ENCODE assay signal across 34 cellular contexts in the genomic region with DNA sequence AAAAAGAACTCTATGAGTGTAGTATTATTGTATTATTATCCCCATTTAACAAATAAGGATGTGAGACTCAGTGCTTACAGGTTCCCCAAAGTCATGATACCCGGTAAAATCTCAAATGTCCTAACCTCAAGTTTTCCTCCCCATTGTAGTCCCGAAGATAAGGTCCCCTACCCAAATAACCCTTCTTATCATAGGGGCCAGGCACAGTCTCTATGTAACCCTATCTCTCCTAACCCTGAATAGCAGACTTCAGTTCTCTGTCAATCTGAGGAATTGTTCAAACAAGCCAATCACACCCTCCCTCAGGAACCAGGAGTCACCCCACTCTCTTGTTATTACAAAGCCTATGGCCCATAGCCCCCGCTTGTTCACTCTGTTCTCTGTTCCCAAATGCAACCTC. TPM values are rescaled to one million over a fixed set of nuclear protein-coding genes. Genes with fewer than 3 reads are reported as not detected.
"Had no signal": no experiment of that assay in that cellular context is flagged by ENCODE, and none has a peak within 500 bp of the region (broad histone marks: within the 10 kb centered on the region; RNA-seq: fewer than 3 reads in every experiment).

No MANE protein-coding gene starts in this region.

- H3K4me3 Mint-ChIP-seq: activated CD4-positive, alpha-beta memory T cell treated with anti-CD3 and anti-CD28 coated beads for 36 hours; activated CD4-positive, alpha-beta T cell treated with anti-CD3 and anti-CD28 coated beads for 36 hours; activated CD4-positive, alpha-beta T cell treated with anti-CD3 and anti-CD28 coated beads, Interleukin-2, amount 10 ng/mL, durations not matched to agents 24 days and 14 days; activated CD8-positive, alpha-beta memory T cell treated with anti-CD3 and anti-CD28 coated beads, Interleukin-2, amount 10 ng/mL, durations not matched to agents 7 days and 5 days; activated CD8-positive, alpha-beta T cell treated with anti-CD3 and anti-CD28 coated beads, Interleukin-2, amount 10 ng/mL, durations not matched to agents 7 days and 5 days; activated naive CD8-positive, alpha-beta T cell; activated T-helper 1 cell treated with anti-CD3 and anti-CD28 coated beads, Interleukin-12 subunit alpha, Interleukin-12 subunit beta, Interleukin-2, Interleukin-4 antibody, amounts not matched to agents 30 ng/mL and 10 ng/mL and 1 ng/mL, durations not matched to agents 14 hours and 24 hours and 36 hours; effector memory CD8-positive, alpha-beta T cell; T-helper 17 cell; T-helper 2 cell treated with Interferon-gamma antibody and Interleukin-4, amounts not matched to agents 5 μg/mL and 100 μg/mL, for 36 hours had no signal

- DNase-seq: activated CD4-positive, alpha-beta memory T cell treated with anti-CD3 and anti-CD28 coated beads for 36 hours; activated CD4-positive, alpha-beta T cell treated with anti-CD3 and anti-CD28 coated beads for 36 hours; activated CD4-positive, alpha-beta T cell treated with anti-CD3 and anti-CD28 coated beads, Interleukin-2, amount 10 ng/mL, durations not matched to agents 24 days and 14 days; activated CD4-positive, CD25-positive, alpha-beta regulatory T cell; activated CD4-positive, CD25-positive, alpha-beta regulatory T cell treated with anti-CD3 and anti-CD28 coated beads, Interleukin-2, amount 50 U/mL, for 72 hours; activated CD8-positive, alpha-beta memory T cell treated with anti-CD3 and anti-CD28 coated beads, Interleukin-2, amount 10 ng/mL, durations not matched to agents 7 days and 5 days; activated CD8-positive, alpha-beta memory T cell treated with anti-CD3 and anti-CD28 coated beads, Interleukin-2, amount 50 U/mL, for 4 hours; activated CD8-positive, alpha-beta T cell treated with anti-CD3 and anti-CD28 coated beads, Interleukin-2, amount 10 ng/mL, durations not matched to agents 7 days and 5 days; activated gamma-delta T cell; activated naive CD4-positive, alpha-beta T cell; activated naive CD4-positive, alpha-beta T cell treated with anti-CD3 and anti-CD28 coated beads, Interleukin-2, amount 50 U/mL, for 16 hours; activated T-cell treated with anti-CD3 and anti-CD28 coated beads, Interleukin-2, amount 50 U/mL, for 1 hour; activated T-cell treated with anti-CD3 and anti-CD28 coated beads, Interleukin-2, amount 50 U/mL, for 48 hours; adrenal gland; amygdala; aorta; body of pancreas; caudate nucleus; cortex of kidney; dermis blood vessel endothelial cell; effector CD4-positive, alpha-beta T cell; effector memory CD8-positive, alpha-beta T cell; esophagus squamous epithelium; foreskin melanocyte; head of caudate nucleus; T-helper 1 cell; T-helper 17 cell; T1000 had no signal

- H3K27ac ChIP-seq: adrenal gland, body of pancreas, epithelial cell of prostate, esophagus squamous epithelium, gastroesophageal sphincter had no signal

- H3K9me3 Mint-ChIP-seq: activated CD4-positive, alpha-beta memory T cell treated with anti-CD3 and anti-CD28 coated beads for 36 hours; activated CD4-positive, alpha-beta T cell treated with anti-CD3 and anti-CD28 coated beads, Interleukin-2, amount 10 ng/mL, durations not matched to agents 24 days and 14 days; activated T-helper 1 cell treated with anti-CD3 and anti-CD28 coated beads, Interleukin-12 subunit alpha, Interleukin-12 subunit beta, Interleukin-2, Interleukin-4 antibody, amounts not matched to agents 30 ng/mL and 10 ng/mL and 1 ng/mL, durations not matched to agents 14 hours and 24 hours and 36 hours; effector memory CD8-positive, alpha-beta T cell; T-helper 2 cell treated with Interferon-gamma antibody and Interleukin-4, amounts not matched to agents 5 μg/mL and 100 μg/mL, for 36 hours had no signal

- H3K4me1 ChIP-seq: body of pancreas, esophagus squamous epithelium, gastroesophageal sphincter had no signal

- H3K27me3 ChIP-seq: adrenal gland, body of pancreas, gastroesophageal sphincter had no signal

- H3K36me3 ChIP-seq: adrenal gland, esophagus squamous epithelium, gastroesophageal sphincter had no signal

- ATAC-seq: activated CD4-positive, alpha-beta T cell treated with anti-CD3 and anti-CD28 coated beads for 36 hours; activated CD8-positive, alpha-beta memory T cell treated with anti-CD3 and anti-CD28 coated beads, Interleukin-2, amount 10 ng/mL, durations not matched to agents 7 days and 5 days; activated CD8-positive, alpha-beta T cell treated with anti-CD3 and anti-CD28 coated beads, Interleukin-2, amount 10 ng/mL, durations not matched to agents 7 days and 5 days; body of pancreas; effector memory CD8-positive, alpha-beta T cell; gastroesophageal sphincter; T-helper 17 cell had no signal

- H3K4me3 ChIP-seq: adrenal gland, body of pancreas, esophagus squamous epithelium, gastroesophageal sphincter had no signal

- H3K27ac Mint-ChIP-seq: activated CD4-positive, alpha-beta memory T cell treated with anti-CD3 and anti-CD28 coated beads for 36 hours; activated CD4-positive, alpha-beta T cell treated with anti-CD3 and anti-CD28 coated beads for 36 hours; activated CD4-positive, alpha-beta T cell treated with anti-CD3 and anti-CD28 coated beads, Interleukin-2, amount 10 ng/mL, durations not matched to agents 24 days and 14 days; activated CD8-positive, alpha-beta memory T cell treated with anti-CD3 and anti-CD28 coated beads, Interleukin-2, amount 10 ng/mL, durations not matched to agents 7 days and 5 days; activated CD8-positive, alpha-beta T cell treated with anti-CD3 and anti-CD28 coated beads, Interleukin-2, amount 10 ng/mL, durations not matched to agents 7 days and 5 days; activated naive CD8-positive, alpha-beta T cell; activated T-helper 1 cell treated with anti-CD3 and anti-CD28 coated beads, Interleukin-12 subunit alpha, Interleukin-12 subunit beta, Interleukin-2, Interleukin-4 antibody, amounts not matched to agents 30 ng/mL and 10 ng/mL and 1 ng/mL, durations not matched to agents 14 hours and 24 hours and 36 hours; effector memory CD8-positive, alpha-beta T cell; T-helper 17 cell; T-helper 2 cell treated with Interferon-gamma antibody and Interleukin-4, amounts not matched to agents 5 μg/mL and 100 μg/mL, for 36 hours had no signal

- H3K4me1 Mint-ChIP-seq: activated CD4-positive, alpha-beta T cell treated with anti-CD3 and anti-CD28 coated beads for 36 hours; activated CD4-positive, alpha-beta T cell treated with anti-CD3 and anti-CD28 coated beads, Interleukin-2, amount 10 ng/mL, durations not matched to agents 24 days and 14 days; activated CD8-positive, alpha-beta memory T cell treated with anti-CD3 and anti-CD28 coated beads, Interleukin-2, amount 10 ng/mL, durations not matched to agents 7 days and 5 days; T-helper 17 cell had no signal

- H3K36me3 Mint-ChIP-seq: activated CD4-positive, alpha-beta memory T cell treated with anti-CD3 and anti-CD28 coated beads for 36 hours; activated CD8-positive, alpha-beta memory T cell treated with anti-CD3 and anti-CD28 coated beads, Interleukin-2, amount 10 ng/mL, durations not matched to agents 7 days and 5 days; activated naive CD8-positive, alpha-beta T cell had no signal

RNA-seq across cellular contexts. Expression of a gene that starts 10.5 kb away (rescaled TPM):
- total RNA-seq: activated CD4-positive, alpha-beta memory T cell treated with anti-CD3 and anti-CD28 coated beads for 36 hours; activated CD4-positive, alpha-beta T cell treated with anti-CD3 and anti-CD28 coated beads for 36 hours; activated CD4-positive, alpha-beta T cell treated with anti-CD3 and anti-CD28 coated beads, Interleukin-2, amount 10 ng/mL, durations not matched to agents 24 days and 14 days; activated CD8-positive, alpha-beta memory T cell treated with anti-CD3 and anti-CD28 coated beads for 36 hours; activated CD8-positive, alpha-beta memory T cell treated with anti-CD3 and anti-CD28 coated beads, Interleukin-2, amount 10 ng/mL, durations not matched to agents 7 days and 5 days; activated CD8-positive, alpha-beta T cell treated with anti-CD3 and anti-CD28 coated beads, Interleukin-2, amount 10 ng/mL, durations not matched to agents 7 days and 5 days; activated T-helper 1 cell treated with anti-CD3 and anti-CD28 coated beads, Interleukin-12 subunit alpha, Interleukin-12 subunit beta, Interleukin-2, Interleukin-4 antibody, amounts not matched to agents 30 ng/mL and 10 ng/mL and 1 ng/mL, durations not matched to agents 14 hours and 24 hours and 36 hours; T-helper 17 cell had no signal

RNA-seq across cellular contexts. Expression of a gene that starts 48.2 kb away (rescaled TPM):
- total RNA-seq: activated CD4-positive, alpha-beta memory T cell treated with anti-CD3 and anti-CD28 coated beads for 36 hours; activated CD4-positive, alpha-beta T cell treated with anti-CD3 and anti-CD28 coated beads, Interleukin-2, amount 10 ng/mL, durations not matched to agents 24 days and 14 days; activated CD8-positive, alpha-beta memory T cell treated with anti-CD3 and anti-CD28 coated beads for 36 hours; activated CD8-positive, alpha-beta memory T cell treated with anti-CD3 and anti-CD28 coated beads, Interleukin-2, amount 10 ng/mL, durations not matched to agents 7 days and 5 days; activated CD8-positive, alpha-beta T cell treated with anti-CD3 and anti-CD28 coated beads, Interleukin-2, amount 10 ng/mL, durations not matched to agents 7 days and 5 days; activated T-helper 1 cell treated with anti-CD3 and anti-CD28 coated beads, Interleukin-12 subunit alpha, Interleukin-12 subunit beta, Interleukin-2, Interleukin-4 antibody, amounts not matched to agents 30 ng/mL and 10 ng/mL and 1 ng/mL, durations not matched to agents 14 hours and 24 hours and 36 hours; T-helper 17 cell had no signal
